Comparison of ENCODE assay signal across 12 cellular contexts in genomic region chrX:7146026-7146702, GRCh38. TPM values are rescaled to one million over a fixed set of nuclear protein-coding genes. Genes with fewer than 3 reads are reported as not detected.
DNase-seq lines count a peak whose midpoint lies in the region; ATAC-seq and TF ChIP-seq lines count a peak whose summit lies in the region.
"Had no signal": no experiment of that assay in that cellular context is flagged by ENCODE, and none has a peak within 500 bp of the region (broad histone marks: within the 10 kb centered on the region; RNA-seq: fewer than 3 reads in every experiment).

No MANE protein-coding gene starts in this region.

- CTCF ChIA-PET in T-cell (lab: Charles Lee) (interaction anchor here in 1 of 2 donors (0.6 kb wide), 1 partner anchor 17 kb away, joined by 9 read pairs; no protein-coding TSS in a partner anchor), WTC11 (lab: Charles Lee) (interaction anchor here (0.6 kb wide), 1 partner anchor 193 kb away, joined by 4 read pairs; no protein-coding TSS in a partner anchor)

- POLR2A ChIA-PET in T-cell (lab: Charles Lee) (interaction anchor here (0.6 to 0.7 kb wide), 2 partner anchors 9 to 62 kb away, joined by 4 to 10 read pairs; no protein-coding TSS in a partner anchor), WTC11 (lab: Charles Lee) (interaction anchor here (0.6 kb wide), 1 partner anchor 1033 kb away, joined by 3 read pairs; no protein-coding TSS in a partner anchor)

- H3K27ac Mint-ChIP-seq in activated naive CD4-positive, alpha-beta T cell treated with anti-CD3 and anti-CD28 coated beads, Interleukin-2, amount 50 U/mL, for 24 hours = peak overlapping the region; percentile 77
- H3K27ac Mint-ChIP-seq in T-cell = peak overlapping the region in 1 of 2 donors; percentile 50
- no peak overlapping the region for H3K27ac Mint-ChIP-seq in WTC11

- no peak for DNase-seq in activated naive CD4-positive, alpha-beta T cell (lab: John Stamatoyannopoulos, UW)
- DNase-seq in T-cell = no peak
- DNase-seq in kidney tubule cell (ENCODE audit: low spot score) = peak; percentile 21
- no peak for DNase-seq in NCI-H187 treated with DMSO at 0.1 percent for 48 hours (lab: John Stamatoyannopoulos, UW)
- no peak for DNase-seq in NCI-H2227 (lab: John Stamatoyannopoulos, UW; ENCODE audit: unreplicated experiment)
- no peak for DNase-seq in WTC11 (ENCODE audit: low spot score)
- DNase-seq: activated CD4-positive, alpha-beta T cell treated with anti-CD3 and anti-CD28 coated beads, Interleukin-2, amount 50 U/mL, for 48 hours; NCI-H1048; NCI-H748 treated with DMSO at 0.1 percent for 48 hours; SW 1271 had no signal

- ATAC-seq in T-cell (replicated peaks in 1 of 4) (no peak), GM21367 (IDR thresholded peaks at IDR 0.05; ENCODE audit: unreplicated experiment) (no peak), WTC11 (no peak)

- H3K36me3 Mint-ChIP-seq in activated naive CD4-positive, alpha-beta T cell treated with anti-CD3 and anti-CD28 coated beads, Interleukin-2, amount 50 U/mL, for 24 hours = no peaks in the 10 kb centered on the region
- no peaks in the 10 kb centered on the region for H3K36me3 Mint-ChIP-seq in T-cell
- H3K36me3 Mint-ChIP-seq in WTC11 = no peaks in the 10 kb centered on the region

- no peak for TF ChIP-seq CTCF in WTC11 (IDR thresholded peaks at IDR 0.05)

- peaks cover 25% of the 10 kb centered on the region for H3K4me1 Mint-ChIP-seq in activated naive CD4-positive, alpha-beta T cell treated with anti-CD3 and anti-CD28 coated beads, Interleukin-2, amount 50 U/mL, for 24 hours
- H3K4me1 Mint-ChIP-seq in T-cell (peaks cover 20 to 54% (median 31%) of the 10 kb centered on the region in 3 donors), WTC11 (peaks cover 4% of the 10 kb centered on the region)

- peak overlapping the region; percentile 42 for H3K4me3 Mint-ChIP-seq in activated naive CD4-positive, alpha-beta T cell treated with anti-CD3 and anti-CD28 coated beads, Interleukin-2, amount 50 U/mL, for 24 hours
- H3K4me3 Mint-ChIP-seq in T-cell = peak overlapping the region; percentile 7 to 86 (median 83)
- H3K4me3 Mint-ChIP-seq in WTC11 = no peak overlapping the region

- H3K27me3 Mint-ChIP-seq in activated naive CD4-positive, alpha-beta T cell treated with anti-CD3 and anti-CD28 coated beads, Interleukin-2, amount 50 U/mL, for 24 hours = no peaks in the 10 kb centered on the region
- H3K27me3 Mint-ChIP-seq in T-cell (no peaks in the 10 kb centered on the region), WTC11 (ENCODE audit: low read depth) (no peaks in the 10 kb centered on the region)

- H3K9me3 Mint-ChIP-seq in activated naive CD4-positive, alpha-beta T cell treated with anti-CD3 and anti-CD28 coated beads, Interleukin-2, amount 50 U/mL, for 24 hours = no peaks in the 10 kb centered on the region
- H3K9me3 Mint-ChIP-seq in T-cell = no peaks in the 10 kb centered on the region
- H3K9me3 Mint-ChIP-seq in WTC11 = no peaks in the 10 kb centered on the region

TF ChIP-seq in WTC11, 78 proteins besides CTCF, POLR2A, EP300 and RAD21:
- TF ChIP-seq E2F4 (CRISPR knock-in tag; IDR thresholded peaks at IDR 0.05; ENCODE audit: borderline replicate concordance, low read depth) (no peak), PRDM15 (CRISPR knock-in tag; IDR thresholded peaks at IDR 0.05) (no peak), GABPB1 (CRISPR knock-in tag; IDR thresholded peaks at IDR 0.05) (no peak), NR3C1 (CRISPR knock-in tag; conservative IDR thresholded peaks at IDR 0.05; ENCODE audit: low read depth) (no peak), FOXJ3 (CRISPR knock-in tag; IDR thresholded peaks at IDR 0.05; ENCODE audit: borderline replicate concordance) (no peak), NR2C2 (CRISPR knock-in tag; IDR thresholded peaks at IDR 0.05) (no peak), ELF4 (CRISPR knock-in tag; IDR thresholded peaks at IDR 0.05; ENCODE audit: low read depth) (no peak), RORB (CRISPR knock-in tag; IDR thresholded peaks at IDR 0.05) (no peak), JAZF1 (CRISPR knock-in tag; IDR thresholded peaks at IDR 0.05) (no peak), NFYB (CRISPR knock-in tag; conservative IDR thresholded peaks at IDR 0.05; ENCODE audit: low read depth) (no peak), E2F5 (CRISPR knock-in tag; IDR thresholded peaks at IDR 0.05) (no peak), ZNF425 (CRISPR knock-in tag; conservative IDR thresholded peaks at IDR 0.05) (no peak), ZNF138 (CRISPR knock-in tag; conservative IDR thresholded peaks at IDR 0.05) (no peak), SMAD4 (CRISPR knock-in tag; IDR thresholded peaks at IDR 0.05) (no peak), NFE2L1 (CRISPR knock-in tag; IDR thresholded peaks at IDR 0.05) (no peak)
- TF ChIP-seq, protein P1, sequence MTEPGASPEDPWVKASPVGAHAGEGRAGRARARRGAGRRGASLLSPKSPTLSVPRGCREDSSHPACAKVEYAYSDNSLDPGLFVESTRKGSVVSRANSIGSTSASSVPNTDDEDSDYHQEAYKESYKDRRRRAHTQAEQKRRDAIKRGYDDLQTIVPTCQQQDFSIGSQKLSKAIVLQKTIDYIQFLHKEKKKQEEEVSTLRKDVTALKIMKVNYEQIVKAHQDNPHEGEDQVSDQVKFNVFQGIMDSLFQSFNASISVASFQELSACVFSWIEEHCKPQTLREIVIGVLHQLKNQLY (CRISPR knock-in tag; IDR thresholded peaks at IDR 0.05) = no peak

RNA-seq across cellular contexts. Expression of gene STS, which starts 1.3 kb away (rescaled TPM):
- 1 to 10 TPM in 1 of 5 donors, under 1 TPM in 4; 0.70 to 1.3 (median 0.85) TPM for total RNA-seq in T-cell
- total RNA-seq in WTC11 (2021) = 0.87 to 1.3 TPM (median 0.96 TPM) in 3 replicates

RNA-seq across cellular contexts. Expression of gene PUDP, which starts 1.8 kb away (rescaled TPM):
- total RNA-seq in T-cell (10 to 100 TPM in 4 of 5 donors, 1 to 10 TPM in 1; 9.7 to 15.0 (median 10.1) TPM), WTC11 (2021) (20.8 to 22.2 TPM (median 21.7 TPM) in 3 replicates)
